In genomic region chr1:2253036-2253796, GRCh38 we compare ENCODE assay signal across 1 cellular context.
TF ChIP-seq lines count a peak whose summit lies in the region.

No MANE protein-coding gene starts in this region.

TF ChIP-seq in WTC11, 78 proteins besides CTCF, POLR2A, EP300 and RAD21 (continued from another document):
- TF ChIP-seq, protein P1, sequence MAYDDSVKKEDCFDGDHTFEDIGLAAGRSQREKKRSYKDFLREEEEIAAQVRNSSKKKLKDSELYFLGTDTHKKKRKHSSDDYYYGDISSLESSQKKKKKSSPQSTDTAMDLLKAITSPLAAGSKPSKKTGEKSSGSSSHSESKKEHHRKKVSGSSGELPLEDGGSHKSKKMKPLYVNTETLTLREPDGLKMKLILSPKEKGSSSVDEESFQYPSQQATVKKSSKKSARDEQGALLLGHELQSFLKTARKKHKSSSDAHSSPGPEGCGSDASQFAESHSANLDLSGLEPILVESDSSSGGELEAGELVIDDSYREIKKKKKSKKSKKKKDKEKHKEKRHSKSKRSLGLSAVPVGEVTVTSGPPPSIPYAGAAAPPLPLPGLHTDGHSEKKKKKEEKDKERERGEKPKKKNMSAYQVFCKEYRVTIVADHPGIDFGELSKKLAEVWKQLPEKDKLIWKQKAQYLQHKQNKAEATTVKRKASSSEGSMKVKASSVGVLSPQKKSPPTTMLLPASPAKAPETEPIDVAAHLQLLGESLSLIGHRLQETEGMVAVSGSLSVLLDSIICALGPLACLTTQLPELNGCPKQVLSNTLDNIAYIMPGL (CRISPR knock-in tag; IDR thresholded peaks at IDR 0.05), result no peak
- no peak for TF ChIP-seq TCF7 (CRISPR knock-in tag; IDR thresholded peaks at IDR 0.05; ENCODE audit: low read depth)
